Comparison of ENCODE assay signal across 25 cellular contexts in the genomic region with DNA sequence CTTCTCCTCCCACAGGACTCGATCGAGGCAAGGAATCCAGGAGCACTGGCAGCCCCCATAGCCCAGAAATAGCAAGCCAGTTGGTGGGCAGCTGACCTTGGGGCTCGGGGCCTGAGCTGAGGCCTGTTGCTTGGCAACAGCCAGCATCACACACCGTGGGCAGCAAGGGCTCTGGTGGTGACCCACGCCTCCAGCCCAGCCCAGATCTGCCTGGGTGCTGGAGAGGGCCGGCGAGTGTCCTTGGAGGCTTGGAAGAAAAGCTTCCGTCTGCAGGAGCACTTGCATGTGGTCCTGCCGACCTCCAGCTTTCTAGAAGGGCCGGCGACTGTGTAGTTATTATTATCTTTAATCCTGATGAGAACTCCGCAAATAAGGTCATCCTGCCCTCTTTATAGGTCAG.
"Had no signal": no experiment of that assay in that cellular context is flagged by ENCODE, and none has a peak within 500 bp of the region (broad histone marks: within the 10 kb centered on the region; RNA-seq: fewer than 3 reads in every experiment).

No MANE protein-coding gene starts in this region.

- H3K27me3 ChIP-seq: heart left ventricle, tibial nerve, uterus had no signal

- H3K36me3 ChIP-seq: heart left ventricle, left lung, lower lobe of right lung, neural progenitor cell, neutrophil, tibial nerve, uterus had no signal

- H3K4me2 ChIP-seq: hepatocyte, neural progenitor cell had no signal

- H3K9ac ChIP-seq: neural progenitor cell, parathyroid adenoma had no signal

- H3K9me3 ChIP-seq: heart left ventricle, left lung, lower lobe of right lung, neutrophil, tibial nerve, uterus had no signal

- FAIRE-seq: kidney had no signal

- H3K4me3 ChIP-seq: heart left ventricle, hepatocyte, left lung, lower lobe of right lung, neural progenitor cell, skin epidermis, tibial nerve, uterus had no signal

- H3K4me1 ChIP-seq: lower lobe of right lung, neural progenitor cell, parathyroid adenoma, uterus had no signal

- DNase-seq: heart left ventricle; kidney; left colon; left lung; lower lobe of right lung; mammary epithelial cell; mesenchymal stem cell; naive B cell; natural killer cell; nephron progenitor cell; occipital lobe; right cardiac atrium; stimulated activated CD4-positive, alpha-beta T cell treated with anti-CD3 and anti-CD28 coated beads, Interleukin-12 subunit alpha, Interleukin-12 subunit beta, amount 100 ng/mL, for 4 hours; stimulated activated CD4-positive, alpha-beta T cell treated with anti-CD3 and anti-CD28 coated beads, Interleukin-15, amount 100 ng/mL, for 24 hours; stimulated activated CD4-positive, alpha-beta T cell treated with anti-CD3 and anti-CD28 coated beads, Interleukin-2, amount 100 ng/mL, for 24 hours; stimulated activated CD4-positive, alpha-beta T cell treated with anti-CD3 and anti-CD28 coated beads, Interleukin-4, amount 100 ng/mL, for 1 hour; stimulated activated naive B cell treated with anti-CD40 and anti-IgM and Interleukin-4, amounts not matched to agents 10 μg/mL and 1 μg/mL and 100 μg/mL, for 72 hours; substantia nigra; uterus had no signal

- H3K79me2 ChIP-seq: hepatocyte, parathyroid adenoma had no signal

- H3K27ac ChIP-seq: heart left ventricle, hepatocyte, left lung, lower lobe of right lung, neural progenitor cell, neutrophil, parathyroid adenoma, skin epidermis, tibial nerve, uterus had no signal

- ATAC-seq: heart left ventricle; left colon; left lung; lower lobe of right lung; natural killer cell; right cardiac atrium; stimulated activated naive B cell treated with anti-CD40 and anti-IgM and Interleukin-4, amounts not matched to agents 10 μg/mL and 1 μg/mL and 100 μg/mL, for 72 hours had no signal

- H2AFZ ChIP-seq: hepatocyte, neural progenitor cell, parathyroid adenoma had no signal
